Comparison of ENCODE assay signal across 1 cellular context in the genomic region with DNA sequence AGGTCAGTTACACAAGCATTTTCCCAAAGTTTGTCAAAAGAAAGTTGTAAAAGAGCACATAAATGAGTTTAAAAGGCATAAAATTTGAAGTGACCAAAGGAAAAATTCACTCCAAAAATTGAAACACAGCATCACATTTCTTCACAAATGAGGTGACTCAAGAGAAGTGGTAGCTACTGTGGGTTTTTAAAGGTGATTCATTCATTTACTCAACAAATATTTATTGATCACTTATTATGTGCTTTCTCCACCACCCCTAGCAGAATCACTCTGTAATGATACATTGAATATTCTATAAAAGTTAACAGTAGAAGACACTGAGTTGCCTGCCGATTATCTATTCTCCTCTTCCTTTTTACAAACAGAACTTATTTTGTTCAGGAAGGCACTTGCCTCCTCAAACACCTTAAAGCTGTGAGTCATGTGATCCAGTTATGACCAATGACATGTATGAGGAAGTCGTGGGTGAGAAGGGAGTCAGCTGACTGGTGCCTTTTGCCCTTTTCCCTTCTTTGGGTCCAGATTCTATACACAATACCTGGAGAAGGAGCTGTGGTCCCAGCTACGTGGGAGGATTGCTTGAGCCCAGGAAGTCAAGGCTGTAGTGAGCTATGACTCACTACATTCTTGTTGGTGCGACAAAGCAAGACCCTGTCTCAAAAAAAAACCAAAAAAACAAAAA.
TF ChIP-seq lines count a peak whose summit lies in the region.

No MANE protein-coding gene starts in this region.

TF ChIP-seq in endothelial cell of umbilical vein, 7 proteins besides CTCF, POLR2A, EP300 and RAD21:
- no peak for TF ChIP-seq FOS (IDR thresholded peaks at IDR 0.05; ENCODE audit: borderline replicate concordance, insufficient read depth, low read length)
- no peak for TF ChIP-seq EZH2 (IDR thresholded peaks at IDR 0.05; ENCODE audit: borderline replicate concordance, low read depth, low read length, severe bottlenecking)
- TF ChIP-seq, protein P1, sequence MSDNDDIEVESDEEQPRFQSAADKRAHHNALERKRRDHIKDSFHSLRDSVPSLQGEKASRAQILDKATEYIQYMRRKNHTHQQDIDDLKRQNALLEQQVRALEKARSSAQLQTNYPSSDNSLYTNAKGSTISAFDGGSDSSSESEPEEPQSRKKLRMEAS (IDR thresholded peaks at IDR 0.05; ENCODE audit: insufficient read depth, insufficient read length): no peak
- no peak for TF ChIP-seq MYC (IDR thresholded peaks at IDR 0.05; ENCODE audit: low read depth, low read length)
- TF ChIP-seq POLR2AphosphoS5 (IDR thresholded peaks at IDR 0.05; ENCODE audit: insufficient read depth, low read depth, low read length): no peak
- no peak for TF ChIP-seq GATA2 (IDR thresholded peaks at IDR 0.05; ENCODE audit: insufficient read depth, insufficient read length, low read depth, low read length)
- no peak for TF ChIP-seq JUN (IDR thresholded peaks at IDR 0.05; ENCODE audit: borderline replicate concordance, insufficient read depth, insufficient read length, low read depth)
